26 cellular contexts compared by ENCODE assay signal in genomic region chr17:31019004-31019403, GRCh38. TPM values are rescaled to one million over a fixed set of nuclear protein-coding genes. Genes with fewer than 3 reads are reported as not detected.
DNase-seq lines count a peak whose midpoint lies in the region; ATAC-seq, FAIRE-seq and TF ChIP-seq lines count a peak whose summit lies in the region.
"Had no signal": no experiment of that assay in that cellular context is flagged by ENCODE, and none has a peak within 500 bp of the region (broad histone marks: within the 10 kb centered on the region; RNA-seq: fewer than 3 reads in every experiment).

No MANE protein-coding gene starts in this region.

- POLR2A ChIA-PET in HepG2 (lab: Yijun Ruan, JAX): no interaction called here
- POLR2A ChIA-PET in IMR-90 (lab: Charles Lee; ENCODE audit: unreplicated experiment): no interaction called here
- POLR2A ChIA-PET in WTC11 (lab: Charles Lee): no interaction called here

- no peak for TF ChIP-seq EP300 in HepG2 (IDR thresholded peaks at IDR 0.05; ENCODE audit: low read depth in 2 of 2, low read length in 2 of 2)
- TF ChIP-seq EP300 in HepG2 (CRISPR knock-in tag; IDR thresholded peaks at IDR 0.05; ENCODE audit: borderline replicate concordance): no peak

- peaks cover 4% of the 10 kb centered on the region; the same call in 1 of the 2 replicates for H3K9me1 ChIP-seq in IMR-90 (ENCODE audit: insufficient read depth, low read length)

- H3K36me3 ChIP-seq in HepG2 (replicated peaks in 1 of 2; ENCODE audit: control insufficient read depth in 1 of 2, insufficient read depth in 2 of 2, low read length in 2 of 2) (no peaks in the 10 kb centered on the region), right lobe of liver (no peaks in the 10 kb centered on the region), IMR-90 (ENCODE audit: control insufficient read depth, insufficient read depth, low read length) (no peaks in the 10 kb centered on the region)
- H3K36me3 ChIP-seq: BE2C had no signal

- no peak overlapping the region for H3K23ac ChIP-seq in IMR-90 (ENCODE audit: low read depth, low read length)

- TF ChIP-seq CTCF in HepG2 (CRISPR knock-in tag; IDR thresholded peaks at IDR 0.05) (no peak), right lobe of liver (IDR thresholded peaks at IDR 0.05) (no peak), IMR-90 (conservative IDR thresholded peaks at IDR 0.05; ENCODE audit: low read depth, low read length) (no peak), WTC11 (IDR thresholded peaks at IDR 0.05) (no peak)

- in situ Hi-C loops in HepG2 (cut with HindIII; ENCODE audit: extremely low pct_ligation_motif_present, low pct_unique_long_range_greater_than_20kb): loop anchor here (10.0 kb wide), 1 partner anchor 346 kb away; no protein-coding TSS in a partner anchor
- in situ Hi-C loops in IMR-90 (cut with MboI; ENCODE audit: low sequenced_read_pairs): no loop called here

- dilution Hi-C loops in IMR-90 (cut with HindIII; ENCODE audit: low sequenced_read_pairs, unreplicated experiment): no loop called here

- no peak overlapping the region for H2BK15ac ChIP-seq in IMR-90 (ENCODE audit: low read depth, low read length)

- H4K91ac ChIP-seq in IMR-90 (ENCODE audit: insufficient read depth, low read depth, low read length): no peak overlapping the region

- no peak overlapping the region for H3K56ac ChIP-seq in IMR-90 (ENCODE audit: extremely low read depth, insufficient read depth, low read length)

- H3K9me3 Mint-ChIP-seq in WTC11: no peaks in the 10 kb centered on the region
- H3K9me3 Mint-ChIP-seq in effector memory CD8-positive, alpha-beta T cell: no peaks in the 10 kb centered on the region
- H3K9me3 Mint-ChIP-seq: CD14-positive monocyte; CD4-positive, CD25-positive, alpha-beta regulatory T cell; CD8-positive, alpha-beta memory T cell had no signal

- H3K4me3 ChIP-seq in HepG2 (replicated peaks in 1 of 3; ENCODE audit: insufficient read depth in 1 of 3, low read depth in 2 of 3, low read length in 3 of 3): no peak overlapping the region
- no peak overlapping the region for H3K4me3 ChIP-seq in right lobe of liver
- no peak overlapping the region for H3K4me3 ChIP-seq in IMR-90 (ENCODE audit: insufficient read depth, low read depth, low read length)
- H3K4me3 ChIP-seq: BLaER1 had no signal

- H4K20me1 ChIP-seq in HepG2 (ENCODE audit: insufficient read depth, low read length) (no peaks in the 10 kb centered on the region), IMR-90 (ENCODE audit: insufficient read depth, low read length) (no peaks in the 10 kb centered on the region; the same call in 1 of the 2 replicates)
- H4K20me1 ChIP-seq: BLaER1 had no signal

- CTCF ChIA-PET in HepG2 (lab: Yijun Ruan, JAX; ENCODE audit: low intra/inter-chr PET ratio, low total read pairs): no interaction called here
- CTCF ChIA-PET in IMR-90 (lab: Yijun Ruan, JAX): no interaction called here
- CTCF ChIA-PET in WTC11 (lab: Charles Lee): no interaction called here

- DNase-seq in HepG2 (ENCODE audit: low spot score) (no peak), right lobe of liver (no peak), IMR-90 (no peak), WTC11 (ENCODE audit: low spot score) (no peak), left ventricle myocardium superior (no peak)
- no peak for DNase-seq in effector memory CD8-positive, alpha-beta T cell
- DNase-seq: ACHN; BE2C; C1 segment of cervical spinal cord; CD4-positive, alpha-beta memory T cell; CD4-positive, CD25-positive, alpha-beta regulatory T cell; CD8-positive, alpha-beta memory T cell; COR-L47; DMS 273 treated with DMSO at 0.1 percent for 48 hours; DMS153; DMS53; DMS79; DND-41; EL; GF-D8 had no signal

- H3K9me3 ChIP-seq in HepG2 (ENCODE audit: low read length) (no peaks in the 10 kb centered on the region), right lobe of liver (no peaks in the 10 kb centered on the region), IMR-90 (ENCODE audit: control insufficient read depth, insufficient read depth, low read length) (no peaks in the 10 kb centered on the region)
- H3K9me3 ChIP-seq: BE2C, BLaER1 had no signal

- H2BK5ac ChIP-seq in IMR-90 (ENCODE audit: low read depth, low read length, poor library complexity, severe bottlenecking): no peak overlapping the region

- no peak overlapping the region for H2AK5ac ChIP-seq in IMR-90 (ENCODE audit: low read depth, low read length)

- H3K27ac ChIP-seq in HepG2 (ENCODE audit: extremely low read length, insufficient read depth, low read length) (no peak overlapping the region), right lobe of liver (no peak overlapping the region), IMR-90 (ENCODE audit: insufficient read depth, low read length) (no peak overlapping the region)
- H3K27ac ChIP-seq: 22Rv1, BLaER1 had no signal

- H3K4me2 ChIP-seq in HepG2 (ENCODE audit: low read depth, low read length) (no peak overlapping the region), IMR-90 (ENCODE audit: low read depth, low read length) (no peak overlapping the region)
- H3K4me2 ChIP-seq: BLaER1 had no signal

- no peak for FAIRE-seq in HepG2 (lab: Jason Lieb, UNC)
- FAIRE-seq: GM12891, GM18507 had no signal

- H4K5ac ChIP-seq in IMR-90 (ENCODE audit: low read depth, low read length): no peak overlapping the region

- no peak overlapping the region for H3K4me3 Mint-ChIP-seq in WTC11
- H3K4me3 Mint-ChIP-seq in effector memory CD8-positive, alpha-beta T cell: no peak overlapping the region
- H3K4me3 Mint-ChIP-seq: CD14-positive monocyte; CD4-positive, alpha-beta memory T cell; CD4-positive, CD25-positive, alpha-beta regulatory T cell had no signal

- H2BK20ac ChIP-seq in IMR-90 (ENCODE audit: low read depth, low read length): no peak overlapping the region

- no peak overlapping the region for H2BK120ac ChIP-seq in IMR-90 (ENCODE audit: low read depth, low read length)

- H2AFZ ChIP-seq in HepG2 (ENCODE audit: low read length): no peak overlapping the region
- H2AFZ ChIP-seq in IMR-90 (replicated peaks; ENCODE audit: low read length, poor library complexity): no peak overlapping the region

- intact Hi-C loops in HepG2 (cut with micrococcal nuclease; ENCODE audit: unreplicated experiment) (no loop called here), right lobe of liver (cut with DNase I) (loop anchor here (10.0 kb wide), 1 partner anchor 196 kb away; no protein-coding TSS in a partner anchor), IMR-90 (cut with micrococcal nuclease) (no loop called here), left ventricle myocardium superior (cut with micrococcal nuclease) (no loop called here)

- no peaks in the 10 kb centered on the region for H3K36me3 Mint-ChIP-seq in WTC11
- H3K36me3 Mint-ChIP-seq in effector memory CD8-positive, alpha-beta T cell (ENCODE audit: insufficient read depth): no peaks in the 10 kb centered on the region
- H3K36me3 Mint-ChIP-seq: CD4-positive, CD25-positive, alpha-beta regulatory T cell; CD8-positive, alpha-beta memory T cell had no signal

- TF ChIP-seq POLR2A in HepG2 (IDR thresholded peaks at IDR 0.05; ENCODE audit: insufficient read depth in 1 of 2, low read depth in 2 of 2, low read length in 2 of 2) (no peak), right lobe of liver (IDR thresholded peaks at IDR 0.05) (no peak), IMR-90 (IDR thresholded peaks at IDR 0.05; ENCODE audit: low read depth, low read length) (no peak)

- H3K79me2 ChIP-seq in HepG2 (ENCODE audit: insufficient read depth, low read length): no peaks in the 10 kb centered on the region

- no peak overlapping the region for H4K8ac ChIP-seq in IMR-90 (ENCODE audit: low read depth in 2 of 2, low read length in 2 of 2)

- ATAC-seq in HepG2 (no peak), right lobe of liver (no peak), IMR-90 (ENCODE audit: low read depth) (no peak), WTC11 (no peak), left ventricle myocardium superior (no peak), GM18502 (IDR thresholded peaks at IDR 0.05; ENCODE audit: poor library complexity, unreplicated experiment) (no peak)
- ATAC-seq in effector memory CD8-positive, alpha-beta T cell (replicated peaks): no peak

- TF ChIP-seq RAD21 in HepG2 (CRISPR knock-in tag; IDR thresholded peaks at IDR 0.05) (no peak), IMR-90 (IDR thresholded peaks at IDR 0.05; ENCODE audit: low read length) (no peak)

- H3K9ac ChIP-seq in HepG2 (ENCODE audit: insufficient read depth, low read depth, low read length) (no peak overlapping the region), IMR-90 (ENCODE audit: low read depth, low read length) (no peak overlapping the region)
- H3K9ac ChIP-seq: BLaER1 had no signal

- no peak overlapping the region for H3K27ac Mint-ChIP-seq in WTC11
- H3K27ac Mint-ChIP-seq in effector memory CD8-positive, alpha-beta T cell: no peak overlapping the region
- H3K27ac Mint-ChIP-seq: CD14-positive monocyte; CD4-positive, CD25-positive, alpha-beta regulatory T cell; CD8-positive, alpha-beta memory T cell had no signal

- BruUV-seq in HepG2 (replicated peaks; lab: Mats Ljungman, UMichigan) (no TSS peak), IMR-90 (replicated peaks; lab: Mats Ljungman, UMichigan) (no TSS peak)

- H3K4me1 Mint-ChIP-seq in WTC11: peaks cover 7% of the 10 kb centered on the region
- no peaks in the 10 kb centered on the region for H3K4me1 Mint-ChIP-seq in effector memory CD8-positive, alpha-beta T cell (ENCODE audit: low read depth in 2 of 2)
- H3K4me1 Mint-ChIP-seq: CD14-positive monocyte; CD4-positive, alpha-beta memory T cell; CD4-positive, CD25-positive, alpha-beta regulatory T cell; CD8-positive, alpha-beta memory T cell had no signal

- H3K4ac ChIP-seq in IMR-90 (ENCODE audit: low read depth, low read length): no peak overlapping the region

- H3K14ac ChIP-seq in IMR-90 (replicated peaks; ENCODE audit: low read depth, low read length): no peak overlapping the region

- H3K27me3 Mint-ChIP-seq in WTC11 (ENCODE audit: low read depth): no peaks in the 10 kb centered on the region
- H3K27me3 Mint-ChIP-seq in effector memory CD8-positive, alpha-beta T cell: no peaks in the 10 kb centered on the region
- H3K27me3 Mint-ChIP-seq: CD4-positive, alpha-beta memory T cell; CD4-positive, CD25-positive, alpha-beta regulatory T cell; CD8-positive, alpha-beta memory T cell had no signal

- H3K4me1 ChIP-seq in HepG2 (ENCODE audit: insufficient read depth, low read length): no peaks in the 10 kb centered on the region
- peaks cover 0 to 4% (median 0%) of the 10 kb centered on the region in 4 donors for H3K4me1 ChIP-seq in right lobe of liver
- H3K4me1 ChIP-seq in IMR-90 (ENCODE audit: control insufficient read depth, insufficient read depth, low read length): no peaks in the 10 kb centered on the region
- H3K4me1 ChIP-seq: BE2C, BLaER1 had no signal

- 33% methylated on average over 2 of the region's 2 CpGs for WGBS in HepG2 (ENCODE audit: low lambda C conversion rate)
- WGBS in right lobe of liver (ENCODE audit: insufficient coverage, low coverage, low lambda C conversion rate, missing lambda C conversion rate): 95% methylated on average over 2 of the region's 2 CpGs
- WGBS in IMR-90 (ENCODE audit: extremely low coverage in 2 of 2, insufficient read length in 1 of 2), 2 experiments: no CpG with 5 or more reads among the region's 2 CpGs

- no peak overlapping the region for H2AK9ac ChIP-seq in IMR-90 (replicated peaks; ENCODE audit: low read depth, low read length, poor library complexity)

- H3K18ac ChIP-seq in IMR-90 (ENCODE audit: low read depth, low read length): no peak overlapping the region

- H3K79me1 ChIP-seq in IMR-90 (ENCODE audit: low read depth in 1 of 2, low read length in 2 of 2): peaks cover 2 to 6% of the 10 kb centered on the region in 2 experiments; a peak in 2 of 4 replicates

- H3K27me3 ChIP-seq in HepG2 (ENCODE audit: control insufficient read depth in 1 of 2, insufficient read depth in 2 of 2, low read length in 2 of 2): no peaks in the 10 kb centered on the region
- no peaks in the 10 kb centered on the region for H3K27me3 ChIP-seq in right lobe of liver
- H3K27me3 ChIP-seq in IMR-90 (ENCODE audit: control insufficient read depth, insufficient read depth, low read length): no peaks in the 10 kb centered on the region
- H3K27me3 ChIP-seq: BE2C, BLaER1 had no signal

RNA-seq across cellular contexts. Expression of gene RNF135, which starts 48.2 kb away (rescaled TPM):
- not detected in 2 replicates for total RNA-seq in HepG2 (2016; rRNA removed; fragmentation: Illumina TruSeq; extraction: Trizol)
- not detected in 2 replicates for total RNA-seq in HepG2 (2016; cell fraction: cytosol; rRNA removed; fragmentation: Illumina TruSeq; extraction: Trizol; ENCODE audit: low read depth)
- total RNA-seq in HepG2 (2016; cell fraction: insoluble cytoplasmic fraction; rRNA removed; fragmentation: Illumina TruSeq; extraction: Trizol): not detected in 2 replicates
- not detected in 2 replicates for total RNA-seq in HepG2 (2016; cell fraction: membrane; rRNA removed; fragmentation: Illumina TruSeq; extraction: Trizol)
- total RNA-seq in HepG2 (2016; cell fraction: nucleus; rRNA removed; fragmentation: Illumina TruSeq; extraction: Trizol): not detected in 2 replicates
- polyA plus RNA-seq in HepG2 (2011; rRNA removed): not detected in 2 replicates
- not detected in 2 replicates for polyA plus RNA-seq in HepG2 (2011; cell fraction: cytosol; rRNA removed)
- polyA plus RNA-seq in HepG2 (2011; cell fraction: nucleus; rRNA removed): not detected in 2 replicates
- not detected in 2 replicates for polyA plus RNA-seq in HepG2 (2012)
- not detected in 2 replicates for polyA plus RNA-seq in HepG2 (2016; cell fraction: cytosol; fragmentation: Illumina TruSeq; extraction: Trizol; ENCODE audit: low read depth)
- not detected in 2 replicates for polyA plus RNA-seq in HepG2 (2016; cell fraction: insoluble cytoplasmic fraction; fragmentation: Illumina TruSeq; extraction: Trizol; ENCODE audit: low read depth)
- not detected in 2 replicates for polyA plus RNA-seq in HepG2 (2016; cell fraction: membrane; fragmentation: Illumina TruSeq; extraction: Trizol; ENCODE audit: low read depth)
- not detected in 2 replicates for polyA plus RNA-seq in HepG2 (2016; cell fraction: nucleus; fragmentation: Illumina TruSeq; extraction: Trizol; ENCODE audit: insufficient read depth, low read depth)
- polyA minus RNA-seq in HepG2 (2011; rRNA and poly(A)+ RNA removed; ENCODE audit: low replicate concordance): 6.9 TPM in 1 of 2 replicates, not detected in the other
- polyA minus RNA-seq in HepG2 (2011; cell fraction: cytosol; rRNA and poly(A)+ RNA removed): 0.53 TPM in 1 of 2 replicates, not detected in the other
- polyA minus RNA-seq in HepG2 (2011; cell fraction: nucleus; rRNA and poly(A)+ RNA removed): not detected in 2 replicates
- total RNA-seq in right lobe of liver: 1 to 10 TPM; 3.7 to 6.1 (median 4.6) TPM
- total RNA-seq in IMR-90 (2012; rRNA removed): 5.3 and 5.9 TPM in 2 replicates
- polyA plus RNA-seq in IMR-90 (2012; rRNA removed): 8.6 and 9.0 TPM in 2 replicates
- 8.2 and 8.4 TPM in 2 replicates for polyA plus RNA-seq in IMR-90 (2012; cell fraction: cytosol; rRNA removed)
- polyA plus RNA-seq in IMR-90 (2012; cell fraction: nucleus; rRNA removed; ENCODE audit: low replicate concordance): 5.9 and 8.5 TPM in 2 replicates
- total RNA-seq in WTC11 (2021): 10.3 to 12.3 TPM (median 10.4 TPM) in 3 replicates
- 4.1 TPM for total RNA-seq in left ventricle myocardium superior

Comparison
In these comparisons a context has a peak if more than half of its experiments do, and no peak if none do; other contexts are left out.
1. intact Hi-C loops: an anchor here in right lobe of liver (10.0 kb wide); none called in HepG2, IMR-90 and left ventricle myocardium superior.
2. Of the 50 proteins assayed by ChIP-seq in both HepG2 and WTC11: peak only in HepG2: none; only in WTC11: ZNF121; in both: none; in neither: 49.